Comparison of ENCODE assay signal across 21 cellular contexts in the genomic region with DNA sequence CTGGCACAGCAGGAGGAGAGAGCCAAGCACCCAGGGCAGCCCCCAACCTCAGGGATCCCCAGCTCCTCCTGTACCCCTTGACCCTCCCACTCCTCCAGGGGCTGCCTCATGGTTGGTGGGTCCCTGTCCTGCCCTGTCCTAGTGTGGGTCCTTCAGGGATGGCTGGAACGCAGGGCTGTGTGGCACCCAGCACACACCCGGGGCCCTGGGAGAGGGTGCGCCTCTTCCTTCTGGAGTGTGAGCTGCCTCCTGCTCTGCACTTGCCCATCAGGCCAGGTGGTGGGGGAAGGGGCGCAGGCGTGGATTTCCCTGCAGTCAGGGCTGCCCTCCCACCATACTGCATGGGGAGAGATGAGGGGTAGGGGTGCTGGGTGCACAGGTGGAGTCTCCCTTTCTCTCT. TPM values are rescaled to one million over a fixed set of nuclear protein-coding genes. Genes with fewer than 3 reads are reported as not detected.
DNase-seq lines count a peak whose midpoint lies in the region; ATAC-seq, FAIRE-seq and TF ChIP-seq lines count a peak whose summit lies in the region.
"Had no signal": no experiment of that assay in that cellular context is flagged by ENCODE, and none has a peak within 500 bp of the region (broad histone marks: within the 10 kb centered on the region; RNA-seq: fewer than 3 reads in every experiment).

No MANE protein-coding gene starts in this region.

- TF ChIP-seq EP300 in H1 (IDR thresholded peaks at IDR 0.05; ENCODE audit: borderline replicate concordance in 1 of 2, low read depth in 2 of 2, low read length in 2 of 2) = no peak

- peak; percentile 22 to 37 for ATAC-seq in right cardiac atrium
- ATAC-seq in left ventricle myocardium superior = no peak
- no peak for ATAC-seq in HG02981 (IDR thresholded peaks at IDR 0.05; ENCODE audit: unreplicated experiment)
- ATAC-seq: SK-N-SH treated with all-trans-retinoic acid at 6 μM for 48 hours had no signal

- POLR2A ChIA-PET in H1 (lab: Charles Lee; ENCODE audit: partially characterized antibody) = interaction anchor here (0.6 kb wide), 1 partner anchor 224 kb away, joined by 4 read pairs; no protein-coding TSS in a partner anchor

- H2AFZ ChIP-seq in H1 (ENCODE audit: low read length) (no peak overlapping the region), osteoblast (ENCODE audit: low read length) (no peak overlapping the region)

- H3K4me3 ChIP-seq in right cardiac atrium (ENCODE audit: low read length) (no peak overlapping the region), H1 (ENCODE audit: extremely low read depth in 1 of 4, insufficient read depth in 2 of 4, low read depth in 3 of 4, low read length in 4 of 4) (no peak overlapping the region), osteoblast (ENCODE audit: insufficient read depth, low read length) (no peak overlapping the region)

- no peaks in the 10 kb centered on the region for H4K20me1 ChIP-seq in H1 (replicated peaks in 1 of 2; ENCODE audit: control insufficient read depth in 1 of 2, insufficient read depth in 2 of 2, low read length in 2 of 2)
- no peaks in the 10 kb centered on the region for H4K20me1 ChIP-seq in osteoblast (ENCODE audit: insufficient read depth, low read length)

- no peak overlapping the region for H4K91ac ChIP-seq in H1 (replicated peaks; ENCODE audit: insufficient read length, low read length)

- H3K14ac ChIP-seq in H1 (ENCODE audit: insufficient read length) = no peak overlapping the region

- no peak overlapping the region for H3K9ac ChIP-seq in H1 (replicated peaks in 1 of 4; ENCODE audit: extremely low read depth in 1 of 4, low read depth in 3 of 4, low read length in 3 of 4)

- no peaks in the 10 kb centered on the region for H3K23me2 ChIP-seq in H1 (ENCODE audit: low read depth, low read length)

- H3K79me2 ChIP-seq in H1 (ENCODE audit: control insufficient read depth in 1 of 2, insufficient read depth in 2 of 2, low read length in 2 of 2) = no peaks in the 10 kb centered on the region
- H3K79me2 ChIP-seq in osteoblast (ENCODE audit: insufficient read depth, low read length) = no peaks in the 10 kb centered on the region

- 92% methylated on average over 5 of the region's 5 CpGs for WGBS in right cardiac atrium
- WGBS in H1 (ENCODE audit: extremely low coverage in 1 of 2, insufficient coverage in 1 of 2, insufficient read length in 1 of 2, insufficient replicate concordance in 2 of 2, low coverage in 1 of 2, low lambda C conversion rate in 2 of 2, missing lambda C conversion rate in 1 of 2), 2 experiments = 92% methylated on average over 5 of the region's 5 CpGs; no CpG with 5 or more reads in 1 of the 2 experiments

- H3K36me3 ChIP-seq in H1 (ENCODE audit: control insufficient read depth in 2 of 4, insufficient read depth in 4 of 4, low read length in 3 of 4) (no peaks in the 10 kb centered on the region), osteoblast (ENCODE audit: insufficient read depth, low read length) (no peaks in the 10 kb centered on the region)

- H4K8ac ChIP-seq in H1 (ENCODE audit: extremely low read depth, insufficient read depth, low read length) = peak overlapping the region; percentile 18; the same call in 1 of the 2 replicates

- DNase-seq in right cardiac atrium (no peak), left ventricle myocardium superior (no peak), H1 (ENCODE audit: low read depth in 1 of 2, low spot score in 2 of 2) (no peak), osteoblast (ENCODE audit: insufficient read length, low spot score, missing footprints) (peak; percentile 48), pons (ENCODE audit: low spot score) (no peak), epidermal melanocyte (ENCODE audit: insufficient read length, low spot score) (no peak), activated T-cell treated with anti-CD3 and anti-CD28 coated beads for 4 hours (no peak)
- DNase-seq: GDM1, H7, KBM-7, NCI-H1092 treated with DMSO at 0.1 percent for 48 hours, NCI-H1694, NCI-H226, NCI-H524 treated with DMSO at 0.1 percent for 48 hours, SHP77 had no signal

- H3K27ac ChIP-seq in right cardiac atrium (ENCODE audit: low read length) (no peak overlapping the region), H1 (ENCODE audit: low read depth, low read length) (no peak overlapping the region), osteoblast (ENCODE audit: low read depth, low read length) (no peak overlapping the region)
- H3K27ac ChIP-seq: C4-2B had no signal

- H3K27me3 ChIP-seq in right cardiac atrium (ENCODE audit: control insufficient read depth, insufficient read depth) (no peaks in the 10 kb centered on the region), H1 (replicated peaks in 1 of 4; ENCODE audit: control insufficient read depth in 3 of 4, extremely low read depth in 1 of 4, insufficient read depth in 3 of 4, low read length in 3 of 4) (no peaks in the 10 kb centered on the region), osteoblast (ENCODE audit: insufficient read depth, low read length) (peaks cover 5% of the 10 kb centered on the region)

- no peak for TF ChIP-seq RAD21 in H1 (IDR thresholded peaks at IDR 0.05 in 1 of 2, conservative IDR thresholded peaks at IDR 0.05 in 1 of 2; ENCODE audit: low read depth in 2 of 2, low read length in 2 of 2)

- H2AK5ac ChIP-seq in H1 (ENCODE audit: low read depth, low read length) = no peak overlapping the region

- no peak overlapping the region for H3K4ac ChIP-seq in H1 (replicated peaks; ENCODE audit: insufficient read length, low read depth, low read length)

- TF ChIP-seq POLR2A in H1 (IDR thresholded peaks at IDR 0.05; ENCODE audit: control extremely low read depth in 1 of 2, low read depth in 2 of 2, low read length in 2 of 2) = no peak

- H2BK12ac ChIP-seq in H1 (ENCODE audit: low read depth, low read length) = peak overlapping the region; percentile 39; the same call in 1 of the 2 replicates

- no peak for FAIRE-seq in H1 (lab: Jason Lieb, UNC)
- FAIRE-seq: GM12891 had no signal

- H3K4me2 ChIP-seq in H1 (ENCODE audit: insufficient read depth in 1 of 2, low read depth in 2 of 2, low read length in 2 of 2) (no peak overlapping the region), osteoblast (ENCODE audit: insufficient read depth, low read length) (no peak overlapping the region)

- H2BK120ac ChIP-seq in H1 (replicated peaks; ENCODE audit: low read depth, low read length) = no peak overlapping the region

- CTCF ChIA-PET in H1 (lab: Charles Lee; ENCODE audit: partially characterized antibody) = interaction anchor here (0.8 to 2.1 kb wide), 4 partner anchors 20 to 100 kb away, joined by 3 to 5 read pairs (median 4); no protein-coding TSS in a partner anchor

- no peak overlapping the region for H4K5ac ChIP-seq in H1 (ENCODE audit: insufficient read length, low read depth, low read length)

- H3K23ac ChIP-seq in H1 (ENCODE audit: insufficient read length) = no peak overlapping the region

- TF ChIP-seq CTCF in H1 (IDR thresholded peaks at IDR 0.05; ENCODE audit: control extremely low read depth in 1 of 3, insufficient read depth in 1 of 3, low read depth in 1 of 3, low read length in 3 of 3) (no peak), osteoblast (IDR thresholded peaks at IDR 0.05; ENCODE audit: extremely low read depth, low read depth, low read length) (no peak)

- 0 out of 2 replicates have a peak overlapping the region, but pooled peaks have one; percentile 35 for H2BK5ac ChIP-seq in H1 (ENCODE audit: low read depth, low read length)

- no peak overlapping the region; the same call in 1 of the 2 replicates for H3K18ac ChIP-seq in H1 (ENCODE audit: extremely low read depth, low read length)

- H3K79me1 ChIP-seq in H1 (ENCODE audit: low read depth, low read length) = no peaks in the 10 kb centered on the region

- no peak overlapping the region for H3K56ac ChIP-seq in H1 (replicated peaks; ENCODE audit: insufficient read length, low read depth, low read length)

- intact Hi-C loops in right cardiac atrium (cut with DNase I) = no loop called here
- intact Hi-C loops in left ventricle myocardium superior (cut with micrococcal nuclease) = no loop called here

- H2BK20ac ChIP-seq in H1 (ENCODE audit: low read length) = 0 out of 2 replicates have a peak overlapping the region, but pooled peaks have one; percentile 32

- no peak overlapping the region; the same call in 1 of the 2 replicates for H2BK15ac ChIP-seq in H1 (ENCODE audit: low read length)

- H3K9me3 ChIP-seq in right cardiac atrium (ENCODE audit: control insufficient read depth, low read length) (peaks cover 4% of the 10 kb centered on the region), H1 (ENCODE audit: insufficient read depth in 2 of 2, low read depth in 1 of 2, low read length in 1 of 2) (peaks cover 2 to 9% of the 10 kb centered on the region in 2 experiments; a peak in 3 of 4 replicates), osteoblast (ENCODE audit: low read depth, low read length) (peaks cover 5% of the 10 kb centered on the region)

- H3K4me1 ChIP-seq in right cardiac atrium (ENCODE audit: control insufficient read depth, insufficient read depth, low read length) = no peaks in the 10 kb centered on the region
- no peaks in the 10 kb centered on the region for H3K4me1 ChIP-seq in H1 (replicated peaks in 1 of 4; ENCODE audit: control insufficient read depth in 3 of 4, insufficient read depth in 4 of 4, low read length in 3 of 4)
- no peaks in the 10 kb centered on the region for H3K4me1 ChIP-seq in osteoblast (ENCODE audit: insufficient read depth, low read length)

RNA-seq across cellular contexts. Expression of gene SOCS1, which starts 42.6 kb away (rescaled TPM):
- total RNA-seq in right cardiac atrium (1 to 10 TPM in 3 of 4 donors, under 1 TPM in 1; 0.96 to 5.5 (median 2.2) TPM), left ventricle myocardium superior (3.8 TPM), osteoblast (1.1 and 1.8 TPM in 2 replicates)
- polyA plus RNA-seq in right cardiac atrium (2.1 TPM), H1 (2011; rRNA removed) (21.0 and 46.5 TPM in 2 replicates)
- total RNA-seq in H1 (2021; fragmentation: NEBNext Ultra II Directional; extraction: Animal tissue kit (Norgen Biotek cat#: 25700)) = 48.9 and 49.8 TPM in 2 replicates
- polyA plus RNA-seq in H1 (2011; cell fraction: cytosol; rRNA removed) = 17.0 TPM
- 36.0 TPM for polyA plus RNA-seq in H1 (2011; cell fraction: nucleus; rRNA removed)
- polyA plus RNA-seq in H1 (2012, experiment 1 of 2) = 9.9 to 28.9 TPM (median 25.5 TPM) in 4 replicates
- polyA plus RNA-seq in H1 (2012, experiment 2 of 2) = 20.5 TPM
- 83.3 TPM for polyA plus RNA-seq in H1 (2013, experiment 1 of 2)
- polyA plus RNA-seq in H1 (2013, experiment 2 of 2) = 90.5 TPM
- 1.7 and 4.1 TPM in 2 replicates for polyA minus RNA-seq in H1 (2011; rRNA and poly(A)+ RNA removed)
- polyA minus RNA-seq in H1 (2011; cell fraction: cytosol; rRNA and poly(A)+ RNA removed) = 22.5 TPM
- 60.0 TPM for polyA minus RNA-seq in H1 (2011; cell fraction: nucleus; rRNA and poly(A)+ RNA removed)
- total RNA-seq: A172 had no signal

RNA-seq across cellular contexts. Expression of gene TNP2, which starts 55.8 kb away (rescaled TPM):
- total RNA-seq in right cardiac atrium (not detected), left ventricle myocardium superior (not detected), osteoblast (not detected in 2 replicates)
- polyA plus RNA-seq in right cardiac atrium (not detected), H1 (2011; rRNA removed) (not detected in 2 replicates)
- not detected in 2 replicates for total RNA-seq in H1 (2021; fragmentation: NEBNext Ultra II Directional; extraction: Animal tissue kit (Norgen Biotek cat#: 25700))
- polyA plus RNA-seq in H1 (2011; cell fraction: cytosol; rRNA removed) = not detected
- not detected for polyA plus RNA-seq in H1 (2011; cell fraction: nucleus; rRNA removed)
- not detected in 4 replicates for polyA plus RNA-seq in H1 (2012, experiment 1 of 2)
- polyA plus RNA-seq in H1 (2012, experiment 2 of 2) = not detected
- polyA plus RNA-seq in H1 (2013, experiment 1 of 2) = not detected
- polyA plus RNA-seq in H1 (2013, experiment 2 of 2) = not detected
- not detected in 2 replicates for polyA minus RNA-seq in H1 (2011; rRNA and poly(A)+ RNA removed)
- polyA minus RNA-seq in H1 (2011; cell fraction: cytosol; rRNA and poly(A)+ RNA removed) = not detected
- not detected for polyA minus RNA-seq in H1 (2011; cell fraction: nucleus; rRNA and poly(A)+ RNA removed)
- total RNA-seq: A172, H7, M059J had no signal

Comparison
In these comparisons a context has a peak if more than half of its experiments do, and no peak if none do; other contexts are left out.
1. ATAC-seq: peak in right cardiac atrium (2 of 2); none in left ventricle myocardium superior (single experiment) and HG02981 (single experiment).